ENCODE assay signal across 1 cellular context in the genomic region with DNA sequence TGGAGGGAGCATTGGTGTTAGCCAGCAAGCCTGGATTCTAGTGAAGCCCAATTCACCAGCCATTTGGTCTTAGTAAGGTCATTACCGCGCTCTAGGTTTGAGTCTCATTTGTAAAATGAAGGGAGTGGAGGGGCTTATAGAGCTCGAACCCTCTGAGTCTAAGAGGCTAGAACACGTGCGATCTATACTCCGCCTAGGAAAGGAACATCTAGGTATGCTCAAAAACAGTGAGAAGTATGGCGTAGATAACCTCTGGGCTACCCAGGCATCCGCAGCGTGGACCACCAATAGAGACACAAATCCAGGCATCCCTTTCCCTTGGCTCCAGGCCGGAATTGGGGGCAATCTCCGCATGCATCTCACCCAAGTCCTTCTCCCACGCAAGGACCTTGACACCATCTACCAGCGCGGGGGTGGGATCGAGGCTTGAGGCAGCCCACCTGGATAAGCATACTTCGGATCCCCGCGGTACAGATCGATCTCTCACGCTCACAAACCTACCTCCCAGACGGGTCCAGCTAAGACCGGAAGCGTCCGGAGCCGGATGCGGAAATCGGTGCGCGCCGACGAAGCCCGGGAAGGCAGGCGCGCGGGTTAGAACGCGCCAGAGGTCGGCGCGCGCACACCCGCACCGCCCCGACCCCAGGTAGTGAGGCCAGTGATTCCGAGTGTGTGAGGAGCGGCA.
TF ChIP-seq lines count a peak whose summit lies in the region.

Gene METTL25B, plus strand, starts transcription at position 556 of the 685 bp plus-strand sequence. CDS start 636 bp downstream, outside the sequence.

TF ChIP-seq in HepG2, 621 proteins besides CTCF, POLR2A, EP300 and RAD21 (continued from another document and continues in another):
- TF ChIP-seq HNF4G (IDR thresholded peaks at IDR 0.05; ENCODE audit: borderline replicate concordance, low read depth, low read length) (no peak), HNF4G (CRISPR knock-in tag; IDR thresholded peaks at IDR 0.05; ENCODE audit: borderline replicate concordance, low read depth) (no peak), ZNF382 (CRISPR knock-in tag; IDR thresholded peaks at IDR 0.05; ENCODE audit: borderline replicate concordance) (no peak), RARA (CRISPR knock-in tag; IDR thresholded peaks at IDR 0.05) (no peak), ZBTB1 (CRISPR knock-in tag; IDR thresholded peaks at IDR 0.05; ENCODE audit: borderline replicate concordance) (no peak; the same call in 1 of the 2 replicates), SNRNP70 (IDR thresholded peaks at IDR 0.05; ENCODE audit: low read depth, low read length) (no peak), TOPORS (CRISPR knock-in tag; IDR thresholded peaks at IDR 0.05) (0 out of 2 replicates have a peak, but pooled peaks have one; percentile 50), PAX8 (CRISPR knock-in tag; IDR thresholded peaks at IDR 0.05; ENCODE audit: borderline replicate concordance) (no peak), PRDM15 (CRISPR knock-in tag; IDR thresholded peaks at IDR 0.05) (no peak), KAT8 (CRISPR knock-in tag; IDR thresholded peaks at IDR 0.05) (peak; percentile 82), JDP2 (CRISPR knock-in tag; IDR thresholded peaks at IDR 0.05; ENCODE audit: borderline replicate concordance) (no peak), SALL2 (CRISPR knock-in tag; IDR thresholded peaks at IDR 0.05) (no peak), ZFP36L2 (CRISPR knock-in tag; IDR thresholded peaks at IDR 0.05) (no peak), ZNF605 (CRISPR knock-in tag; IDR thresholded peaks at IDR 0.05) (no peak; the same call in 1 of the 2 replicates), KDM1A (CRISPR knock-in tag; IDR thresholded peaks at IDR 0.05) (no peak), PAWR (CRISPR knock-in tag; IDR thresholded peaks at IDR 0.05; ENCODE audit: borderline replicate concordance) (no peak), KAT7 (CRISPR knock-in tag; IDR thresholded peaks at IDR 0.05; ENCODE audit: borderline replicate concordance) (no peak), RBAK (CRISPR knock-in tag; IDR thresholded peaks at IDR 0.05) (no peak), ZNF761 (CRISPR knock-in tag; conservative IDR thresholded peaks at IDR 0.05) (no peak), MTF1 (CRISPR knock-in tag; IDR thresholded peaks at IDR 0.05) (no peak), BHLHE40 (IDR thresholded peaks at IDR 0.05; ENCODE audit: low read length) (no peak), IKZF4 (CRISPR knock-in tag; IDR thresholded peaks at IDR 0.05; ENCODE audit: borderline replicate concordance, low read depth, not compliant biosample characterization) (peak; percentile 8), ZNF704 (CRISPR knock-in tag; IDR thresholded peaks at IDR 0.05; ENCODE audit: borderline replicate concordance) (no peak)
- TF ChIP-seq, protein P1, sequence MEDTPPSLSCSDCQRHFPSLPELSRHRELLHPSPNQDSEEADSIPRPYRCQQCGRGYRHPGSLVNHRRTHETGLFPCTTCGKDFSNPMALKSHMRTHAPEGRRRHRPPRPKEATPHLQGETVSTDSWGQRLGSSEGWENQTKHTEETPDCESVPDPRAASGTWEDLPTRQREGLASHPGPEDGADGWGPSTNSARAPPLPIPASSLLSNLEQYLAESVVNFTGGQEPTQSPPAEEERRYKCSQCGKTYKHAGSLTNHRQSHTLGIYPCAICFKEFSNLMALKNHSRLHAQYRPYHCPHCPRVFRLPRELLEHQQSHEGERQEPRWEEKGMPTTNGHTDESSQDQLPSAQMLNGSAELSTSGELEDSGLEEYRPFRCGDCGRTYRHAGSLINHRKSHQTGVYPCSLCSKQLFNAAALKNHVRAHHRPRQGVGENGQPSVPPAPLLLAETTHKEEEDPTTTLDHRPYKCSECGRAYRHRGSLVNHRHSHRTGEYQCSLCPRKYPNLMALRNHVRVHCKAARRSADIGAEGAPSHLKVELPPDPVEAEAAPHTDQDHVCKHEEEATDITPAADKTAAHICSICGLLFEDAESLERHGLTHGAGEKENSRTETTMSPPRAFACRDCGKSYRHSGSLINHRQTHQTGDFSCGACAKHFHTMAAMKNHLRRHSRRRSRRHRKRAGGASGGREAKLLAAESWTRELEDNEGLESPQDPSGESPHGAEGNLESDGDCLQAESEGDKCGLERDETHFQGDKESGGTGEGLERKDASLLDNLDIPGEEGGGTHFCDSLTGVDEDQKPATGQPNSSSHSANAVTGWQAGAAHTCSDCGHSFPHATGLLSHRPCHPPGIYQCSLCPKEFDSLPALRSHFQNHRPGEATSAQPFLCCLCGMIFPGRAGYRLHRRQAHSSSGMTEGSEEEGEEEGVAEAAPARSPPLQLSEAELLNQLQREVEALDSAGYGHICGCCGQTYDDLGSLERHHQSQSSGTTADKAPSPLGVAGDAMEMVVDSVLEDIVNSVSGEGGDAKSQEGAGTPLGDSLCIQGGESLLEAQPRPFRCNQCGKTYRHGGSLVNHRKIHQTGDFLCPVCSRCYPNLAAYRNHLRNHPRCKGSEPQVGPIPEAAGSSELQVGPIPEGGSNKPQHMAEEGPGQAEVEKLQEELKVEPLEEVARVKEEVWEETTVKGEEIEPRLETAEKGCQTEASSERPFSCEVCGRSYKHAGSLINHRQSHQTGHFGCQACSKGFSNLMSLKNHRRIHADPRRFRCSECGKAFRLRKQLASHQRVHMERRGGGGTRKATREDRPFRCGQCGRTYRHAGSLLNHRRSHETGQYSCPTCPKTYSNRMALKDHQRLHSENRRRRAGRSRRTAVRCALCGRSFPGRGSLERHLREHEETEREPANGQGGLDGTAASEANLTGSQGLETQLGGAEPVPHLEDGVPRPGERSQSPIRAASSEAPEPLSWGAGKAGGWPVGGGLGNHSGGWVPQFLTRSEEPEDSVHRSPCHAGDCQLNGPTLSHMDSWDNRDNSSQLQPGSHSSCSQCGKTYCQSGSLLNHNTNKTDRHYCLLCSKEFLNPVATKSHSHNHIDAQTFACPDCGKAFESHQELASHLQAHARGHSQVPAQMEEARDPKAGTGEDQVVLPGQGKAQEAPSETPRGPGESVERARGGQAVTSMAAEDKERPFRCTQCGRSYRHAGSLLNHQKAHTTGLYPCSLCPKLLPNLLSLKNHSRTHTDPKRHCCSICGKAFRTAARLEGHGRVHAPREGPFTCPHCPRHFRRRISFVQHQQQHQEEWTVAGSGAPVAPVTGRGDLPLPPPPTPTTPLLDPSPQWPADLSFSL (CRISPR knock-in tag; IDR thresholded peaks at IDR 0.05) = no peak
- TF ChIP-seq, protein P2, sequence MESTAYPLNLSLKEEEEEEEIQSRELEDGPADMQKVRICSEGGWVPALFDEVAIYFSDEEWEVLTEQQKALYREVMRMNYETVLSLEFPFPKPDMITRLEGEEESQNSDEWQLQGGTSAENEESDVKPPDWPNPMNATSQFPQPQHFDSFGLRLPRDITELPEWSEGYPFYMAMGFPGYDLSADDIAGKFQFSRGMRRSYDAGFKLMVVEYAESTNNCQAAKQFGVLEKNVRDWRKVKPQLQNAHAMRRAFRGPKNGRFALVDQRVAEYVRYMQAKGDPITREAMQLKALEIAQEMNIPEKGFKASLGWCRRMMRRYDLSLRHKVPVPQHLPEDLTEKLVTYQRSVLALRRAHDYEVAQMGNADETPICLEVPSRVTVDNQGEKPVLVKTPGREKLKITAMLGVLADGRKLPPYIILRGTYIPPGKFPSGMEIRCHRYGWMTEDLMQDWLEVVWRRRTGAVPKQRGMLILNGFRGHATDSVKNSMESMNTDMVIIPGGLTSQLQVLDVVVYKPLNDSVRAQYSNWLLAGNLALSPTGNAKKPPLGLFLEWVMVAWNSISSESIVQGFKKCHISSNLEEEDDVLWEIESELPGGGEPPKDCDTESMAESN (CRISPR knock-in tag; conservative IDR thresholded peaks at IDR 0.05) = 0 out of 2 replicates have a peak, but pooled peaks have one; percentile 61
- TF ChIP-seq, protein P3, sequence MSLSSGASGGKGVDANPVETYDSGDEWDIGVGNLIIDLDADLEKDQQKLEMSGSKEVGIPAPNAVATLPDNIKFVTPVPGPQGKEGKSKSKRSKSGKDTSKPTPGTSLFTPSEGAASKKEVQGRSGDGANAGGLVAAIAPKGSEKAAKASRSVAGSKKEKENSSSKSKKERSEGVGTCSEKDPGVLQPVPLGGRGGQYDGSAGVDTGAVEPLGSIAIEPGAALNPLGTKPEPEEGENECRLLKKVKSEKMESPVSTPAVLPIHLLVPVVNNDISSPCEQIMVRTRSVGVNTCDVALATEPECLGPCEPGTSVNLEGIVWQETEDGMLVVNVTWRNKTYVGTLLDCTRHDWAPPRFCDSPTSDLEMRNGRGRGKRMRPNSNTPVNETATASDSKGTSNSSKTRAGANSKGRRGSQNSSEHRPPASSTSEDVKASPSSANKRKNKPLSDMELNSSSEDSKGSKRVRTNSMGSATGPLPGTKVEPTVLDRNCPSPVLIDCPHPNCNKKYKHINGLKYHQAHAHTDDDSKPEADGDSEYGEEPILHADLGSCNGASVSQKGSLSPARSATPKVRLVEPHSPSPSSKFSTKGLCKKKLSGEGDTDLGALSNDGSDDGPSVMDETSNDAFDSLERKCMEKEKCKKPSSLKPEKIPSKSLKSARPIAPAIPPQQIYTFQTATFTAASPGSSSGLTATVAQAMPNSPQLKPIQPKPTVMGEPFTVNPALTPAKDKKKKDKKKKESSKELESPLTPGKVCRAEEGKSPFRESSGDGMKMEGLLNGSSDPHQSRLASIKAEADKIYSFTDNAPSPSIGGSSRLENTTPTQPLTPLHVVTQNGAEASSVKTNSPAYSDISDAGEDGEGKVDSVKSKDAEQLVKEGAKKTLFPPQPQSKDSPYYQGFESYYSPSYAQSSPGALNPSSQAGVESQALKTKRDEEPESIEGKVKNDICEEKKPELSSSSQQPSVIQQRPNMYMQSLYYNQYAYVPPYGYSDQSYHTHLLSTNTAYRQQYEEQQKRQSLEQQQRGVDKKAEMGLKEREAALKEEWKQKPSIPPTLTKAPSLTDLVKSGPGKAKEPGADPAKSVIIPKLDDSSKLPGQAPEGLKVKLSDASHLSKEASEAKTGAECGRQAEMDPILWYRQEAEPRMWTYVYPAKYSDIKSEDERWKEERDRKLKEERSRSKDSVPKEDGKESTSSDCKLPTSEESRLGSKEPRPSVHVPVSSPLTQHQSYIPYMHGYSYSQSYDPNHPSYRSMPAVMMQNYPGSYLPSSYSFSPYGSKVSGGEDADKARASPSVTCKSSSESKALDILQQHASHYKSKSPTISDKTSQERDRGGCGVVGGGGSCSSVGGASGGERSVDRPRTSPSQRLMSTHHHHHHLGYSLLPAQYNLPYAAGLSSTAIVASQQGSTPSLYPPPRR (CRISPR knock-in tag; IDR thresholded peaks at IDR 0.05; ENCODE audit: borderline replicate concordance) = no peak
- TF ChIP-seq, protein P4, sequence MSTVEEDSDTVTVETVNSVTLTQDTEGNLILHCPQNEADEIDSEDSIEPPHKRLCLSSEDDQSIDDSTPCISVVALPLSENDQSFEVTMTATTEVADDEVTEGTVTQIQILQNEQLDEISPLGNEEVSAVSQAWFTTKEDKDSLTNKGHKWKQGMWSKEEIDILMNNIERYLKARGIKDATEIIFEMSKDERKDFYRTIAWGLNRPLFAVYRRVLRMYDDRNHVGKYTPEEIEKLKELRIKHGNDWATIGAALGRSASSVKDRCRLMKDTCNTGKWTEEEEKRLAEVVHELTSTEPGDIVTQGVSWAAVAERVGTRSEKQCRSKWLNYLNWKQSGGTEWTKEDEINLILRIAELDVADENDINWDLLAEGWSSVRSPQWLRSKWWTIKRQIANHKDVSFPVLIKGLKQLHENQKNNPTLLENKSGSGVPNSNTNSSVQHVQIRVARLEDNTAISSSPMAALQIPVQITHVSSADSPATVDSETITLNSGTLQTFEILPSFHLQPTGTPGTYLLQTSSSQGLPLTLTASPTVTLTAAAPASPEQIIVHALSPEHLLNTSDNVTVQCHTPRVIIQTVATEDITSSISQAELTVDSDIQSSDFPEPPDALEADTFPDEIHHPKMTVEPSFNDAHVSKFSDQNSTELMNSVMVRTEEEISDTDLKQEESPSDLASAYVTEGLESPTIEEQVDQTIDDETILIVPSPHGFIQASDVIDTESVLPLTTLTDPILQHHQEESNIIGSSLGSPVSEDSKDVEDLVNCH (CRISPR knock-in tag; IDR thresholded peaks at IDR 0.05) = no peak
- TF ChIP-seq, protein P5, sequence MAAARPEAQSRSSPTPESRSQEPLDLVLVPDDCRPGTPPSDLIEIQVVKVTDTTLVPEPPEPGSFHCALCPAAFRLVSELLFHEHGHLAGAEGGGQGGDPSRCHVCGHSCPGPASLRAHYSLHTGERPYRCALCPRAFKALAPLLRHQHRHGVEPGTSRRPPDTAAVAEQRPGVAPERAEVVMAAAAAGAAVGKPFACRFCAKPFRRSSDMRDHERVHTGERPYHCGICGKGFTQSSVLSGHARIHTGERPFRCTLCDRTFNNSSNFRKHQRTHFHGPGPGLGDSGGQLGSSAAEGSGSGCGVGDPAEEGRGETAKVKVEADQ (CRISPR knock-in tag; IDR thresholded peaks at IDR 0.05; ENCODE audit: borderline replicate concordance) = peak; percentile 31; the same call in 1 of the 2 replicates
- TF ChIP-seq, protein P6, sequence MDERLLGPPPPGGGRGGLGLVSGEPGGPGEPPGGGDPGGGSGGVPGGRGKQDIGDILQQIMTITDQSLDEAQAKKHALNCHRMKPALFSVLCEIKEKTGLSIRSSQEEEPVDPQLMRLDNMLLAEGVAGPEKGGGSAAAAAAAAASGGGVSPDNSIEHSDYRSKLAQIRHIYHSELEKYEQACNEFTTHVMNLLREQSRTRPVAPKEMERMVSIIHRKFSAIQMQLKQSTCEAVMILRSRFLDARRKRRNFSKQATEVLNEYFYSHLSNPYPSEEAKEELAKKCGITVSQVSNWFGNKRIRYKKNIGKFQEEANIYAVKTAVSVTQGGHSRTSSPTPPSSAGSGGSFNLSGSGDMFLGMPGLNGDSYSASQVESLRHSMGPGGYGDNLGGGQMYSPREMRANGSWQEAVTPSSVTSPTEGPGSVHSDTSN (CRISPR knock-in tag; IDR thresholded peaks at IDR 0.05) = no peak
